ENCODE assay signal across 11 cellular contexts in the genomic region with DNA sequence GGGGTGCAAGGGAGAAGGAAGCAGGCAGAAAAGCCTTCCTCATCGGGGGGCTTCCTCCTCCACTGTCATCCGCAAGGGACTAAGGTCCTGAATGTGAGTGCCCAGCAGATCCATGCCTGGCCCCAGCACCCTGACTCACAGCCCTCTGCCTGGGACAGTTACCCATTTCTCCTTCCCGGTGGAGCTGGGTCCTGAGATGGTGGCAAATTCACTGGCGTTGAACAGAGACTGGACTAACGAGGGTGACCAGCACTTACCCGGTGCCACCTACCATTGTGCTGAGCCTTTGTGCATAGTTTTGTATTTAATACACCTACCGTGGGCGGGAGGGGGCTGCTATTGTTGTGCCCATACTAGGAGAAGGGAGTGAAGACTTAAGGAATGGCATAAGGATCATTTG. TPM values are rescaled to one million over a fixed set of nuclear protein-coding genes. Genes with fewer than 3 reads are reported as not detected.
DNase-seq lines count a peak whose midpoint lies in the region; ATAC-seq and TF ChIP-seq lines count a peak whose summit lies in the region.
"Had no signal": no experiment of that assay in that cellular context is flagged by ENCODE, and none has a peak within 500 bp of the region (broad histone marks: within the 10 kb centered on the region; RNA-seq: fewer than 3 reads in every experiment).

No MANE protein-coding gene starts in this region.

- H3K9me3 ChIP-seq in HUES6 (ENCODE audit: control insufficient read depth, insufficient read depth, low read depth, low read length) (no peaks in the 10 kb centered on the region), ascending aorta (no peaks in the 10 kb centered on the region), mesenchymal stem cell (ENCODE audit: control insufficient read depth, low read length) (no peaks in the 10 kb centered on the region), thyroid gland (no peaks in the 10 kb centered on the region)

- H3K4me2 ChIP-seq in mesenchymal stem cell (ENCODE audit: low read length, poor library complexity, severe bottlenecking) = no peak overlapping the region

- intact Hi-C loops in ascending aorta (cut with DNase I) = loop anchor here (2.0 kb wide), 1 partner anchor 47 kb away; no protein-coding TSS in a partner anchor
- intact Hi-C loops in thyroid gland (cut with DNase I) = loop anchor here (2.0 to 5.0 kb wide), 4 partner anchors 47 to 297 kb away; no protein-coding TSS in a partner anchor

- no peak for ATAC-seq in HG03439 (IDR thresholded peaks at IDR 0.05; ENCODE audit: unreplicated experiment)
- no peak for ATAC-seq in stimulated activated memory B cell treated with anti-CD40 and anti-IgM and Interleukin-4, amounts not matched to agents 10 μg/mL and 1 μg/mL and 100 μg/mL, for 72 hours

- peaks cover 6% of the 10 kb centered on the region for H3K4me1 Mint-ChIP-seq in stimulated activated memory B cell treated with anti-CD40 and anti-IgM and Interleukin-4, amounts not matched to agents 10 μg/mL and 1 μg/mL and 100 μg/mL, for 72 hours

- TF ChIP-seq POLR2A in thyroid gland (IDR thresholded peaks at IDR 0.05) = no peak

- peak overlapping the region; percentile 51 for H2BK120ac ChIP-seq in mesenchymal stem cell (ENCODE audit: low read depth, low read length)

- peak overlapping the region; percentile 79 for H2AK5ac ChIP-seq in mesenchymal stem cell (ENCODE audit: low read length, severe bottlenecking)

- WGBS in mesenchymal stem cell = 86% methylated on average over 6 of the region's 8 CpGs
- 88 to 92% methylated on average over 7 to 8 of the region's 8 CpGs for WGBS in thyroid gland, 2 donors

- DNase-seq in ascending aorta (ENCODE audit: low spot score in 2 of 2) (no peak), mesenchymal stem cell (no peak), thyroid gland (no peak), NOMO-1 (lab: John Stamatoyannopoulos, UW; ENCODE audit: unreplicated experiment in 2 of 2) (no peak)
- DNase-seq: NCI-H1092 treated with DMSO at 0.1 percent for 48 hours, NCI-H82 had no signal

- H2AFZ ChIP-seq in mesenchymal stem cell (ENCODE audit: low read depth, low read length) = peak overlapping the region; percentile 7

- H3K27ac ChIP-seq in HUES6 (ENCODE audit: low read depth, low read length) (peak overlapping the region; percentile 2; the same call in 1 of the 2 replicates), ascending aorta (peak overlapping the region; percentile 72 to 82), mesenchymal stem cell (ENCODE audit: low read length, poor library complexity, severe bottlenecking) (peak overlapping the region; percentile 72), thyroid gland (peak overlapping the region; percentile 49 to 99 (median 59))
- H3K27ac ChIP-seq: HL-60 had no signal

- no peaks in the 10 kb centered on the region for H3K36me3 Mint-ChIP-seq in stimulated activated memory B cell treated with anti-CD40 and anti-IgM and Interleukin-4, amounts not matched to agents 10 μg/mL and 1 μg/mL and 100 μg/mL, for 72 hours

- H3K27ac Mint-ChIP-seq in stimulated activated memory B cell treated with anti-CD40 and anti-IgM and Interleukin-4, amounts not matched to agents 10 μg/mL and 1 μg/mL and 100 μg/mL, for 72 hours = no peak overlapping the region

- H3K4me3 Mint-ChIP-seq in stimulated activated memory B cell treated with anti-CD40 and anti-IgM and Interleukin-4, amounts not matched to agents 10 μg/mL and 1 μg/mL and 100 μg/mL, for 72 hours = no peak overlapping the region

- no peak overlapping the region for H3K4me3 ChIP-seq in HUES6 (ENCODE audit: low read depth, low read length)
- no peak overlapping the region for H3K4me3 ChIP-seq in ascending aorta
- H3K4me3 ChIP-seq in mesenchymal stem cell (ENCODE audit: insufficient read depth in 1 of 2, low read depth in 1 of 2, low read length in 2 of 2) = no peak overlapping the region
- no peak overlapping the region for H3K4me3 ChIP-seq in thyroid gland (replicated peaks in 1 of 3)

- peak overlapping the region in 1 of 2 experiments; percentile 61 for H3K14ac ChIP-seq in mesenchymal stem cell (ENCODE audit: low read length in 2 of 2)

- H3K36me3 ChIP-seq in HUES6 (ENCODE audit: control insufficient read depth, insufficient read depth, low read length) = no peaks in the 10 kb centered on the region
- no peaks in the 10 kb centered on the region for H3K36me3 ChIP-seq in ascending aorta
- no peaks in the 10 kb centered on the region for H3K36me3 ChIP-seq in mesenchymal stem cell (ENCODE audit: control insufficient read depth in 1 of 2, insufficient read depth in 2 of 2, low read depth in 1 of 2, low read length in 2 of 2)
- H3K36me3 ChIP-seq in thyroid gland = no peaks in the 10 kb centered on the region

- no peak for TF ChIP-seq CTCF in ascending aorta (IDR thresholded peaks at IDR 0.05)
- no peak for TF ChIP-seq CTCF in thyroid gland (IDR thresholded peaks at IDR 0.05)

- peak overlapping the region; percentile 88 to 99 for H2BK12ac ChIP-seq in mesenchymal stem cell (ENCODE audit: low read length in 2 of 2)

- H2BK5ac ChIP-seq in mesenchymal stem cell (ENCODE audit: low read depth, low read length, poor library complexity, severe bottlenecking) = no peak overlapping the region

- peak overlapping the region; percentile 96 for H4K91ac ChIP-seq in mesenchymal stem cell (ENCODE audit: low read length)

- H3K9me3 Mint-ChIP-seq in stimulated activated memory B cell treated with anti-CD40 and anti-IgM and Interleukin-4, amounts not matched to agents 10 μg/mL and 1 μg/mL and 100 μg/mL, for 72 hours = no peaks in the 10 kb centered on the region

- H2BK15ac ChIP-seq in mesenchymal stem cell (ENCODE audit: low read depth, poor library complexity, severe bottlenecking) = peak overlapping the region; percentile 97

- peaks cover 44% of the 10 kb centered on the region for H3K4me1 ChIP-seq in HUES6 (ENCODE audit: control insufficient read depth, insufficient read depth, low read length)
- H3K4me1 ChIP-seq in ascending aorta = peaks cover 8 to 23% of the 10 kb centered on the region in 2 donors
- peaks cover 35% of the 10 kb centered on the region for H3K4me1 ChIP-seq in mesenchymal stem cell (ENCODE audit: control insufficient read depth, insufficient read depth, low read depth, low read length)
- peaks cover 25 to 41% of the 10 kb centered on the region in 2 donors for H3K4me1 ChIP-seq in thyroid gland

- peak overlapping the region; percentile 72 to 92 for H3K18ac ChIP-seq in mesenchymal stem cell (ENCODE audit: low read depth in 1 of 2, low read length in 2 of 2)

- no peaks in the 10 kb centered on the region for H3K79me1 ChIP-seq in mesenchymal stem cell (replicated peaks; ENCODE audit: low read length, poor library complexity, severe bottlenecking)

- peaks cover 76% of the 10 kb centered on the region for H3K27me3 Mint-ChIP-seq in stimulated activated memory B cell treated with anti-CD40 and anti-IgM and Interleukin-4, amounts not matched to agents 10 μg/mL and 1 μg/mL and 100 μg/mL, for 72 hours

- H3K9ac ChIP-seq in HUES6 (ENCODE audit: low read length) (peak overlapping the region; percentile 56), mesenchymal stem cell (ENCODE audit: low read length) (peak overlapping the region; percentile 45)

- peak overlapping the region; percentile 89 for H4K8ac ChIP-seq in mesenchymal stem cell (ENCODE audit: low read length)

- H3K27me3 ChIP-seq in HUES6 (ENCODE audit: control insufficient read depth, insufficient read depth, low read length) = no peaks in the 10 kb centered on the region; the same call in 1 of the 2 replicates
- H3K27me3 ChIP-seq in ascending aorta = no peaks in the 10 kb centered on the region
- peaks cover 0 to 3% of the 10 kb centered on the region in 2 experiments for H3K27me3 ChIP-seq in mesenchymal stem cell (ENCODE audit: control insufficient read depth in 1 of 2, insufficient read depth in 1 of 2, low read length in 2 of 2)
- no peaks in the 10 kb centered on the region for H3K27me3 ChIP-seq in thyroid gland

- no peak overlapping the region for H3K23ac ChIP-seq in mesenchymal stem cell (ENCODE audit: low read length in 2 of 2)

- peak overlapping the region; percentile 61 to 90 for H3K4ac ChIP-seq in mesenchymal stem cell (ENCODE audit: low read depth in 1 of 2, low read length in 2 of 2)

RNA-seq across cellular contexts. Expression of gene PLEKHG6, which starts 30.9 kb away (rescaled TPM):
- total RNA-seq in ascending aorta = not detected
- 0.15 TPM for polyA plus RNA-seq in mesenchymal stem cell (2013, experiment 1 of 2)
- 0.23 TPM for polyA plus RNA-seq in mesenchymal stem cell (2013, experiment 2 of 2)
- 100 to 1,000 TPM in 1 of 4 donors, 10 to 100 TPM in 1, 1 to 10 TPM in 2; 4.0 to 325 (median 14.1) TPM for total RNA-seq in thyroid gland
- polyA plus RNA-seq: neural cell had no signal

Comparison
In these comparisons a context has a peak if more than half of its experiments do, and no peak if none do; other contexts are left out.
1. H3K27ac ChIP-seq: peak in every context shown above with its lines; median percentile 77 in ascending aorta; 72 in mesenchymal stem cell; 59 in thyroid gland; 2 in HUES6.